ENCODE assay signal across 16 cellular contexts in genomic region chr10:130140425-130140824, GRCh38. TPM values are rescaled to one million over a fixed set of nuclear protein-coding genes. Genes with fewer than 3 reads are reported as not detected.
DNase-seq lines count a peak whose midpoint lies in the region; ATAC-seq and TF ChIP-seq lines count a peak whose summit lies in the region.
"Had no signal": no experiment of that assay in that cellular context is flagged by ENCODE, and none has a peak within 500 bp of the region (broad histone marks: within the 10 kb centered on the region; RNA-seq: fewer than 3 reads in every experiment).

No MANE protein-coding gene starts in this region.

- POLR2A ChIA-PET in activated CD8-positive, alpha-beta T cell treated with anti-CD3 and anti-CD28 coated beads, Interleukin-2, amount 10 ng/mL, durations not matched to agents 7 days and 5 days (lab: Charles Lee), result interaction anchor here (1.6 kb wide), 1 partner anchor 29 kb away, joined by 9 read pairs; the partner anchor contains the start of gene C10orf143
- POLR2A ChIA-PET in activated CD8-positive, alpha-beta T cell treated with anti-CD3 and anti-CD28 coated beads for 36 hours (lab: Charles Lee), result interaction anchor here (6.0 kb wide), 1 partner anchor 30 kb away, joined by 54 read pairs; the partner anchor contains the start of gene C10orf143

- no peaks in the 10 kb centered on the region for H3K27me3 ChIP-seq in SJCRH30
- H3K27me3 ChIP-seq in upper lobe of left lung, result no peaks in the 10 kb centered on the region
- H3K27me3 ChIP-seq: left lung, pancreas had no signal

- WGBS in upper lobe of left lung, 2 donors, result 88 to 96% methylated on average over 1 of the region's 1 CpG

- H3K27me3 Mint-ChIP-seq in activated CD8-positive, alpha-beta T cell treated with anti-CD3 and anti-CD28 coated beads, Interleukin-2, amount 10 ng/mL, durations not matched to agents 7 days and 5 days (ENCODE audit: low read depth), result no peaks in the 10 kb centered on the region
- no peaks in the 10 kb centered on the region for H3K27me3 Mint-ChIP-seq in activated CD8-positive, alpha-beta T cell treated with anti-CD3 and anti-CD28 coated beads for 36 hours
- H3K27me3 Mint-ChIP-seq in brain, result peaks cover 1% of the 10 kb centered on the region

- DNase-seq in activated CD8-positive, alpha-beta T cell treated with anti-CD3 and anti-CD28 coated beads, Interleukin-2, amount 10 ng/mL, durations not matched to agents 7 days and 5 days, result no peak
- DNase-seq in activated CD8-positive, alpha-beta T cell treated with anti-CD3 and anti-CD28 coated beads for 36 hours, result no peak
- peak; percentile 35 for DNase-seq in MV-4-11 (lab: John Stamatoyannopoulos, UW)
- DNase-seq in SJCRH30, result no peak
- DNase-seq in upper lobe of left lung, result no peak
- DNase-seq: cerebellar nuclear complex; COR-L47; left lung; NCI-H2029 treated with DMSO at 0.1 percent for 48 hours; NCI-H524; pancreas; stimulated activated naive CD4-positive, alpha-beta T cell had no signal

- CTCF ChIA-PET in activated CD8-positive, alpha-beta T cell treated with anti-CD3 and anti-CD28 coated beads, Interleukin-2, amount 10 ng/mL, durations not matched to agents 7 days and 5 days (lab: Charles Lee), result interaction anchor here (1.0 to 1.3 kb wide), 3 partner anchors 18 to 39 kb away, joined by 3 to 18 read pairs (median 3); partner anchors contain the start of gene C10orf143
- CTCF ChIA-PET in activated CD8-positive, alpha-beta T cell treated with anti-CD3 and anti-CD28 coated beads for 36 hours (lab: Charles Lee), result interaction anchor here (0.8 to 2.5 kb wide), 3 partner anchors 13 to 39 kb away, joined by 3 to 11 read pairs (median 3); no protein-coding TSS in a partner anchor

- H3K36me3 ChIP-seq in SJCRH30, result peaks cover 7% of the 10 kb centered on the region; the same call in 1 of the 2 replicates
- peaks cover 0 to 5% (median 3%) of the 10 kb centered on the region in 4 donors for H3K36me3 ChIP-seq in upper lobe of left lung
- H3K36me3 ChIP-seq: pancreas had no signal

- H3K4me3 Mint-ChIP-seq in activated CD8-positive, alpha-beta T cell treated with anti-CD3 and anti-CD28 coated beads, Interleukin-2, amount 10 ng/mL, durations not matched to agents 7 days and 5 days, result no peak overlapping the region
- H3K4me3 Mint-ChIP-seq in activated CD8-positive, alpha-beta T cell treated with anti-CD3 and anti-CD28 coated beads for 36 hours, result no peak overlapping the region
- peak overlapping the region in 3 of 5 experiments; percentile 18 to 30 (median 28) for H3K4me3 Mint-ChIP-seq in brain

- ATAC-seq in activated CD8-positive, alpha-beta T cell treated with anti-CD3 and anti-CD28 coated beads, Interleukin-2, amount 10 ng/mL, durations not matched to agents 7 days and 5 days, result no peak
- no peak for ATAC-seq in activated CD8-positive, alpha-beta T cell treated with anti-CD3 and anti-CD28 coated beads for 36 hours
- ATAC-seq in GM18867 (IDR thresholded peaks at IDR 0.05; ENCODE audit: unreplicated experiment) (peak; percentile 20), esophagus mucosa (no peak), upper lobe of left lung (ENCODE audit: low FRiP score in 2 of 2) (no peak)
- ATAC-seq: left lung, pancreas had no signal

- no peak for TF ChIP-seq CTCF in activated CD8-positive, alpha-beta T cell treated with anti-CD3 and anti-CD28 coated beads for 36 hours (IDR thresholded peaks at IDR 0.05)
- TF ChIP-seq CTCF in brain (conservative IDR thresholded peaks at IDR 0.05), result no peak
- no peak for TF ChIP-seq CTCF in upper lobe of left lung (IDR thresholded peaks at IDR 0.05)

- H3K36me3 Mint-ChIP-seq in activated CD8-positive, alpha-beta T cell treated with anti-CD3 and anti-CD28 coated beads, Interleukin-2, amount 10 ng/mL, durations not matched to agents 7 days and 5 days (ENCODE audit: low read depth), result peaks cover 41% of the 10 kb centered on the region
- H3K36me3 Mint-ChIP-seq in activated CD8-positive, alpha-beta T cell treated with anti-CD3 and anti-CD28 coated beads for 36 hours (ENCODE audit: low read depth), result peaks cover 36% of the 10 kb centered on the region
- H3K36me3 Mint-ChIP-seq in brain, result peaks cover 27% of the 10 kb centered on the region

- H3K4me1 ChIP-seq in SJCRH30 (no peaks in the 10 kb centered on the region), upper lobe of left lung (peaks cover 29 to 58% (median 35%) of the 10 kb centered on the region in 4 donors)

- no peaks in the 10 kb centered on the region for H3K9me3 Mint-ChIP-seq in activated CD8-positive, alpha-beta T cell treated with anti-CD3 and anti-CD28 coated beads, Interleukin-2, amount 10 ng/mL, durations not matched to agents 7 days and 5 days (ENCODE audit: insufficient read depth)
- no peaks in the 10 kb centered on the region for H3K9me3 Mint-ChIP-seq in activated CD8-positive, alpha-beta T cell treated with anti-CD3 and anti-CD28 coated beads for 36 hours
- H3K9me3 Mint-ChIP-seq in brain, result no peaks in the 10 kb centered on the region

- no peaks in the 10 kb centered on the region for H3K9me3 ChIP-seq in SJCRH30 (replicated peaks)
- no peaks in the 10 kb centered on the region for H3K9me3 ChIP-seq in upper lobe of left lung
- H3K9me3 ChIP-seq: left lung, pancreas had no signal

- intact Hi-C loops in activated CD8-positive, alpha-beta T cell treated with anti-CD3 and anti-CD28 coated beads for 36 hours (cut with micrococcal nuclease), result no loop called here

- H3K27ac Mint-ChIP-seq in activated CD8-positive, alpha-beta T cell treated with anti-CD3 and anti-CD28 coated beads, Interleukin-2, amount 10 ng/mL, durations not matched to agents 7 days and 5 days, result peak overlapping the region; percentile 34
- no peak overlapping the region for H3K27ac Mint-ChIP-seq in activated CD8-positive, alpha-beta T cell treated with anti-CD3 and anti-CD28 coated beads for 36 hours
- no peak overlapping the region for H3K27ac Mint-ChIP-seq in brain

- TF ChIP-seq POLR2A in upper lobe of left lung (IDR thresholded peaks at IDR 0.05), result no peak

- H3K4me3 ChIP-seq in SJCRH30 (no peak overlapping the region), upper lobe of left lung (no peak overlapping the region)
- H3K4me3 ChIP-seq: left lung, pancreas had no signal

- H3K4me1 Mint-ChIP-seq in activated CD8-positive, alpha-beta T cell treated with anti-CD3 and anti-CD28 coated beads, Interleukin-2, amount 10 ng/mL, durations not matched to agents 7 days and 5 days (ENCODE audit: low read depth), result peaks cover 68% of the 10 kb centered on the region
- peaks cover 60% of the 10 kb centered on the region for H3K4me1 Mint-ChIP-seq in activated CD8-positive, alpha-beta T cell treated with anti-CD3 and anti-CD28 coated beads for 36 hours (ENCODE audit: low read depth)
- peaks cover 64% of the 10 kb centered on the region for H3K4me1 Mint-ChIP-seq in brain

- H3K27ac ChIP-seq in SJCRH30, result no peak overlapping the region
- no peak overlapping the region for H3K27ac ChIP-seq in upper lobe of left lung
- H3K27ac ChIP-seq: left lung, pancreas had no signal

- TF ChIP-seq EP300 in upper lobe of left lung (IDR thresholded peaks at IDR 0.05), result no peak

RNA-seq across cellular contexts. Expression of gene GLRX3, which starts 4.2 kb away (rescaled TPM):
- 10 to 100 TPM; 79.4 to 80.6 TPM for total RNA-seq in activated CD8-positive, alpha-beta T cell treated with anti-CD3 and anti-CD28 coated beads, Interleukin-2, amount 10 ng/mL, durations not matched to agents 7 days and 5 days
- total RNA-seq in activated CD8-positive, alpha-beta T cell treated with anti-CD3 and anti-CD28 coated beads for 36 hours, result 100 to 1,000 TPM; 109 to 121 TPM
- 69.7 TPM for polyA plus RNA-seq in brain (ENCODE audit: insufficient read depth, low read depth, low replicate concordance)
- total RNA-seq in esophagus mucosa (109 TPM), upper lobe of left lung (10 to 100 TPM; 21.8 to 64.2 (median 45.7) TPM)
- 112 and 128 TPM in 2 replicates for total RNA-seq in SJCRH30 (2014; rRNA removed; shearing (Covaris generic))

RNA-seq across cellular contexts. Expression of gene C10orf143, which starts 29.8 kb away (rescaled TPM):
- 1 to 10 TPM; 4.4 to 4.7 TPM for total RNA-seq in activated CD8-positive, alpha-beta T cell treated with anti-CD3 and anti-CD28 coated beads, Interleukin-2, amount 10 ng/mL, durations not matched to agents 7 days and 5 days
- total RNA-seq in activated CD8-positive, alpha-beta T cell treated with anti-CD3 and anti-CD28 coated beads for 36 hours, result 1 to 10 TPM; 4.4 to 5.1 TPM
- polyA plus RNA-seq in brain (ENCODE audit: insufficient read depth, low read depth, low replicate concordance), result 5.4 TPM
- 3.3 TPM for total RNA-seq in esophagus mucosa
- total RNA-seq in SJCRH30 (2014; rRNA removed; shearing (Covaris generic)), result 0.18 and 0.46 TPM in 2 replicates
- total RNA-seq in upper lobe of left lung, result 1 to 10 TPM in 4 of 6 donors, under 1 TPM in 1, not detected in 1; 0.55 to 6.0 (median 4.4) TPM
- total RNA-seq: G401 had no signal

Comparison
In these comparisons a context has a peak if more than half of its experiments do, and no peak if none do; other contexts are left out.
1. H3K4me3 Mint-ChIP-seq: peak in brain (3 of 5); none in activated CD8-positive, alpha-beta T cell treated with anti-CD3 and anti-CD28 coated beads, Interleukin-2, amount 10 ng/mL, durations not matched to agents 7 days and 5 days (single experiment) and activated CD8-positive, alpha-beta T cell treated with anti-CD3 and anti-CD28 coated beads for 36 hours (single experiment).